10 cellular contexts compared by ENCODE assay signal in the genomic region with DNA sequence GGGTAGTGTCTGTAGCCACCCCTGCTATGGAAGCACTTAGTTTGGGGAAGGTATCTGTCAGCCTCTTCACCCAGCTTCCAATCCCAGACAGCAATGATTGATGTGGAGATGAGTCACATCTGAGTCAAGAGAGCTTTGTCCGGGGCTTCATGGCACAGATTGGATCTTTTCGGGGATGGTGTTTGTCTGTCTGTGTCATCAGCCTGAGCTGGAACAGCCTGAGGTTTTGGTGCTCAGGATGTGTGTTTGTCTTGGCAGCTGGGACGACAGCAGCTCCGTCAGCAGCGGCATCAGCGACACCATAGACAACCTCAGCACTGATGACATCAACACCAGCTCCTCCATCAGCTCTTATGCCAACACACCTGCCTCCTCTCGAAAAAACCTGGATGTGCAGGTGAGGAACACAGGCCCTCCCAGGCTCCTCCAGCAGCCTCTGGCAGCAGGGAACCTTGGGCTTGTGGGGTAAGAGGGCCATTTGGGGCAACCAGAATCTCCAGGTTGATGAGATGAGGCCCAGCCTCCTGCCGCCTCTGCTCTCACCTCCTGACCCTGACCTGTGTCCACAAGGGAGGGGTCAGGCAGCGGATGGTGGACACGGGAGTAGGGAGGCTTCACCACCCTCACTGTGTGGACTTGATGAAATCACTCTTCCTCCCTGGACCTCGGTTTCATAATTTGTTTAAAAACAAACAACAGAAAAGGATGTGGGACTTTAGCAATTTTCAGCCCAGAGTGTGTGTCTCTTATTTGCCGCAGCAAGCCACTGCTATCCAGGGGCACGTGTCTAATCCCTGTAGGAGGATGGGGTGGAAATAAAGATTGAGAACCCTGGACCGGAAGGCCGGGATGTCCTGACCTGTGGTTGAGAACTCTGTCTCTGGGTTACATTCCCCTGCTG.
A peak's percentile ranks its signal among the peaks of the same experiment; 100 is the strongest.
DNase-seq lines count a peak whose midpoint lies in the region; ATAC-seq, FAIRE-seq and TF ChIP-seq lines count a peak whose summit lies in the region.
"Had no signal": no experiment of that assay in that cellular context is flagged by ENCODE, and none has a peak within 500 bp of the region (broad histone marks: within the 10 kb centered on the region; RNA-seq: fewer than 3 reads in every experiment).

No MANE protein-coding gene starts in this region.

- no peaks in the 10 kb centered on the region; a peak in 1 of 5 replicates for H3K4me1 ChIP-seq in K562 (replicated peaks in 1 of 2; ENCODE audit: control insufficient read depth in 2 of 2, insufficient read depth in 2 of 2, low read length in 2 of 2)

- peak; percentile 57 for TF ChIP-seq EP300 in K562 (IDR thresholded peaks at IDR 0.05; ENCODE audit: low read length)

- H3K4me3 Mint-ChIP-seq in mesothelial cell of epicardium: no peak overlapping the region
- H3K4me3 Mint-ChIP-seq in activated T-helper 1 cell treated with anti-CD3 and anti-CD28 coated beads, Interleukin-12 subunit alpha, Interleukin-12 subunit beta, Interleukin-2, Interleukin-4 antibody, amounts not matched to agents 30 ng/mL and 10 ng/mL and 1 ng/mL, durations not matched to agents 14 hours and 24 hours and 36 hours: no peak overlapping the region
- H3K4me3 Mint-ChIP-seq: activated T-cell treated with anti-CD3 and anti-CD28 coated beads, Interleukin-2, amount 50 U/mL, for 4 hours had no signal

- no peak overlapping the region for H3K4me2 ChIP-seq in K562 (ENCODE audit: insufficient read depth, low read length)

- DNase-seq in EL (peak; percentile 88), NCI-H2081 (lab: John Stamatoyannopoulos, UW) (peak; percentile 45 to 79), K562 (ENCODE audit: extremely low read depth in 1 of 4, low spot score in 3 of 4) (peak in 3 of 4 experiments; percentile 15 to 54 (median 40)), mesothelial cell of epicardium (ENCODE audit: low spot score in 2 of 2, unreplicated experiment in 2 of 2) (no peak), middle frontal gyrus (ENCODE audit: extremely low spot score, low spot score) (no peak), GM19240 (ENCODE audit: insufficient read length, low spot score) (no peak)
- no peak for DNase-seq in activated T-helper 1 cell treated with anti-CD3 and anti-CD28 coated beads, Interleukin-12 subunit alpha, Interleukin-12 subunit beta, Interleukin-2, Interleukin-4 antibody, amounts not matched to agents 30 ng/mL and 10 ng/mL and 1 ng/mL, durations not matched to agents 14 hours and 24 hours and 36 hours (ENCODE audit: low spot score)
- DNase-seq in activated effector memory CD4-positive, alpha-beta T cell treated with anti-CD3 and anti-CD28 coated beads, Interleukin-2, amount 50 U/mL, for 16 hours: no peak
- DNase-seq: activated T-cell treated with anti-CD3 and anti-CD28 coated beads, Interleukin-2, amount 50 U/mL, for 4 hours had no signal

- no peaks in the 10 kb centered on the region for H3K36me3 ChIP-seq in K562 (ENCODE audit: control insufficient read depth, insufficient read depth, low read length)

- H4K20me1 ChIP-seq in K562 (replicated peaks; ENCODE audit: control insufficient read depth, insufficient read depth, low read length): 0 out of 2 replicates have a peak, but pooled peaks cover 7% of the 10 kb centered on the region

- CTCF ChIA-PET in K562 (lab: Yijun Ruan, JAX; ENCODE audit: low intra/inter-chr PET ratio): no interaction called here

- no peak for TF ChIP-seq CTCF in K562 (IDR thresholded peaks at IDR 0.05 in 2 of 3, conservative IDR thresholded peaks at IDR 0.05 in 1 of 3; ENCODE audit: insufficient read depth in 2 of 3, low read depth in 1 of 3, low read length in 3 of 3)
- TF ChIP-seq CTCF in mesothelial cell of epicardium (IDR thresholded peaks at IDR 0.05; ENCODE audit: unreplicated experiment): no peak

- no peak overlapping the region for H3K27ac ChIP-seq in K562 (ENCODE audit: extremely low read depth, low read depth, low read length)

- H3K4me3 ChIP-seq in K562: no peak overlapping the region
- H3K4me3 ChIP-seq: GM12878 had no signal

- no peaks in the 10 kb centered on the region for H3K79me2 ChIP-seq in K562 (ENCODE audit: control insufficient read depth, insufficient read depth, low read length)

- BruUV-seq in K562 (replicated peaks; lab: Mats Ljungman, UMichigan): no TSS peak

- FAIRE-seq in K562 (lab: Jason Lieb, UNC): peak; percentile 26
- FAIRE-seq: GM12878 had no signal

- peaks cover 75% of the 10 kb centered on the region for H3K4me1 Mint-ChIP-seq in mesothelial cell of epicardium
- H3K4me1 Mint-ChIP-seq in activated T-helper 1 cell treated with anti-CD3 and anti-CD28 coated beads, Interleukin-12 subunit alpha, Interleukin-12 subunit beta, Interleukin-2, Interleukin-4 antibody, amounts not matched to agents 30 ng/mL and 10 ng/mL and 1 ng/mL, durations not matched to agents 14 hours and 24 hours and 36 hours (ENCODE audit: low read depth): no peaks in the 10 kb centered on the region

- intact Hi-C loops in K562 (cut with micrococcal nuclease): loop anchor here (5.0 kb wide), 1 partner anchor 76 kb away; no protein-coding TSS in a partner anchor
- intact Hi-C loops in activated T-helper 1 cell treated with anti-CD3 and anti-CD28 coated beads, Interleukin-12 subunit alpha, Interleukin-12 subunit beta, Interleukin-2, Interleukin-4 antibody, amounts not matched to agents 30 ng/mL and 10 ng/mL and 1 ng/mL, durations not matched to agents 14 hours and 24 hours and 36 hours (cut with micrococcal nuclease): no loop called here

- POLR2A ChIA-PET in K562 (lab: Yijun Ruan, JAX): interaction anchor here (1.4 to 1.5 kb wide), 3 partner anchors 10 to 44 kb away, joined by 3 to 5 read pairs (median 4); no protein-coding TSS in a partner anchor

- no peaks in the 10 kb centered on the region for H3K27me3 Mint-ChIP-seq in mesothelial cell of epicardium (ENCODE audit: low read depth)
- H3K27me3 Mint-ChIP-seq in activated T-helper 1 cell treated with anti-CD3 and anti-CD28 coated beads, Interleukin-12 subunit alpha, Interleukin-12 subunit beta, Interleukin-2, Interleukin-4 antibody, amounts not matched to agents 30 ng/mL and 10 ng/mL and 1 ng/mL, durations not matched to agents 14 hours and 24 hours and 36 hours (ENCODE audit: insufficient read depth): peaks cover 6% of the 10 kb centered on the region

- no peaks in the 10 kb centered on the region for H3K9me3 Mint-ChIP-seq in mesothelial cell of epicardium
- H3K9me3 Mint-ChIP-seq in activated T-helper 1 cell treated with anti-CD3 and anti-CD28 coated beads, Interleukin-12 subunit alpha, Interleukin-12 subunit beta, Interleukin-2, Interleukin-4 antibody, amounts not matched to agents 30 ng/mL and 10 ng/mL and 1 ng/mL, durations not matched to agents 14 hours and 24 hours and 36 hours: no peaks in the 10 kb centered on the region
- H3K9me3 Mint-ChIP-seq: activated T-cell treated with anti-CD3 and anti-CD28 coated beads, Interleukin-2, amount 50 U/mL, for 4 hours had no signal

- in situ Hi-C loops in K562 (cut with MboI): no loop called here

- WGBS in K562 (ENCODE audit: insufficient coverage, low coverage, missing lambda C conversion rate): 10% methylated on average over 15 of the region's 15 CpGs

- no peak for TF ChIP-seq POLR2A in K562 (conservative IDR thresholded peaks at IDR 0.05)

- no peaks in the 10 kb centered on the region for H3K9me3 ChIP-seq in K562 (replicated peaks; ENCODE audit: control insufficient read depth, insufficient read depth, low read depth, low read length)

- H3K27ac Mint-ChIP-seq in mesothelial cell of epicardium: peak overlapping the region; percentile 33
- no peak overlapping the region for H3K27ac Mint-ChIP-seq in activated T-helper 1 cell treated with anti-CD3 and anti-CD28 coated beads, Interleukin-12 subunit alpha, Interleukin-12 subunit beta, Interleukin-2, Interleukin-4 antibody, amounts not matched to agents 30 ng/mL and 10 ng/mL and 1 ng/mL, durations not matched to agents 14 hours and 24 hours and 36 hours

- H2AFZ ChIP-seq in K562 (ENCODE audit: low read depth, low read length): no peak overlapping the region

- no peak for TF ChIP-seq RAD21 in K562 (CRISPR knock-in tag; conservative IDR thresholded peaks at IDR 0.05 in 1 of 2, IDR thresholded peaks at IDR 0.05 in 1 of 2)

- H3K9me1 ChIP-seq in K562 (ENCODE audit: control insufficient read depth, insufficient read depth, low read length): no peaks in the 10 kb centered on the region

- H3K27me3 ChIP-seq in K562 (ENCODE audit: control insufficient read depth in 2 of 2, insufficient read depth in 2 of 2, low read length in 2 of 2): peaks cover 13 to 55% of the 10 kb centered on the region in 2 experiments

- H3K36me3 Mint-ChIP-seq in mesothelial cell of epicardium: peaks cover 8% of the 10 kb centered on the region
- H3K36me3 Mint-ChIP-seq in activated T-helper 1 cell treated with anti-CD3 and anti-CD28 coated beads, Interleukin-12 subunit alpha, Interleukin-12 subunit beta, Interleukin-2, Interleukin-4 antibody, amounts not matched to agents 30 ng/mL and 10 ng/mL and 1 ng/mL, durations not matched to agents 14 hours and 24 hours and 36 hours (ENCODE audit: low read depth): no peaks in the 10 kb centered on the region

- 0 out of 4 replicates have a peak overlapping the region, but pooled peaks of 1 of the 2 experiments have one; percentile 29 for H3K9ac ChIP-seq in K562 (ENCODE audit: insufficient read depth in 1 of 2, low read depth in 2 of 2, low read length in 2 of 2)

- peak; percentile 66 for ATAC-seq in K562
- ATAC-seq: activated T-cell treated with anti-CD3 and anti-CD28 coated beads, Interleukin-2, amount 50 U/mL, for 4 hours; GM12878 had no signal

TF ChIP-seq in K562, 482 proteins besides CTCF, POLR2A, EP300 and RAD21 (continues in another document):
- TF ChIP-seq CEBPG (CRISPR knock-in tag; IDR thresholded peaks at IDR 0.05) (peak; percentile 82), CEBPG (tag; conservative IDR thresholded peaks at IDR 0.05 in 1 of 2, IDR thresholded peaks at IDR 0.05 in 1 of 2) (peak; percentile 41 to 84), TRIM24 (IDR thresholded peaks at IDR 0.05) (peak; percentile 22 to 75; a peak in 1 of 4 replicates), ZSCAN32 (CRISPR knock-in tag; IDR thresholded peaks at IDR 0.05) (no peak), FOSL1 (tag; conservative IDR thresholded peaks at IDR 0.05) (peak; percentile 96), TGIF2 (CRISPR knock-in tag; IDR thresholded peaks at IDR 0.05) (no peak), KDM5B (IDR thresholded peaks at IDR 0.05; ENCODE audit: insufficient replicate concordance, low read depth, low read length) (no peak)
- TF ChIP-seq, protein P1, sequence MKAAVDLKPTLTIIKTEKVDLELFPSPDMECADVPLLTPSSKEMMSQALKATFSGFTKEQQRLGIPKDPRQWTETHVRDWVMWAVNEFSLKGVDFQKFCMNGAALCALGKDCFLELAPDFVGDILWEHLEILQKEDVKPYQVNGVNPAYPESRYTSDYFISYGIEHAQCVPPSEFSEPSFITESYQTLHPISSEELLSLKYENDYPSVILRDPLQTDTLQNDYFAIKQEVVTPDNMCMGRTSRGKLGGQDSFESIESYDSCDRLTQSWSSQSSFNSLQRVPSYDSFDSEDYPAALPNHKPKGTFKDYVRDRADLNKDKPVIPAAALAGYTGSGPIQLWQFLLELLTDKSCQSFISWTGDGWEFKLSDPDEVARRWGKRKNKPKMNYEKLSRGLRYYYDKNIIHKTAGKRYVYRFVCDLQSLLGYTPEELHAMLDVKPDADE (conservative IDR thresholded peaks at IDR 0.05; ENCODE audit: control insufficient read depth, low read depth, low read length): no peak

Comparison
In these comparisons a context has a peak if more than half of its experiments do, and no peak if none do; other contexts are left out.
1. DNase-seq: peak in EL (single experiment), NCI-H2081 (2 of 2) and K562 (3 of 4); none in mesothelial cell of epicardium (0 of 2), middle frontal gyrus (single experiment), GM19240 (single experiment), activated T-helper 1 cell treated with anti-CD3 and anti-CD28 coated beads, Interleukin-12 subunit alpha, Interleukin-12 subunit beta, Interleukin-2, Interleukin-4 antibody, amounts not matched to agents 30 ng/mL and 10 ng/mL and 1 ng/mL, durations not matched to agents 14 hours and 24 hours and 36 hours (single experiment) and activated effector memory CD4-positive, alpha-beta T cell treated with anti-CD3 and anti-CD28 coated beads, Interleukin-2, amount 50 U/mL, for 16 hours (single experiment).